In genomic region chr1:27940297-27940696, GRCh38 we compare ENCODE assay signal across 8 cellular contexts. TPM values are rescaled to one million over a fixed set of nuclear protein-coding genes. Genes with fewer than 3 reads are reported as not detected.
A peak's percentile ranks its signal among the peaks of the same experiment; 100 is the strongest.
DNase-seq lines count a peak whose midpoint lies in the region; TF ChIP-seq lines count a peak whose summit lies in the region.

No MANE protein-coding gene starts in this region.

- no peak overlapping the region for H4K12ac ChIP-seq in trophoblast cell (ENCODE audit: low read depth, low read length)

- H3K27me3 ChIP-seq in endodermal cell (ENCODE audit: control insufficient read depth, insufficient read depth, low read length, poor library complexity, severe bottlenecking) (no peaks in the 10 kb centered on the region), trophoblast cell (ENCODE audit: insufficient read depth, low read length) (no peaks in the 10 kb centered on the region)

- H3K4me3 ChIP-seq in endodermal cell (ENCODE audit: low read length): no peak overlapping the region
- no peak overlapping the region for H3K4me3 ChIP-seq in trophoblast cell (ENCODE audit: low read depth, low read length)

- no peak overlapping the region for H3K4me3 Mint-ChIP-seq in activated CD4-positive, alpha-beta memory T cell treated with anti-CD3 and anti-CD28 coated beads for 36 hours
- H3K4me3 Mint-ChIP-seq in endodermal cell: no peak overlapping the region

- peak overlapping the region; percentile 54 for H3K27ac Mint-ChIP-seq in activated CD4-positive, alpha-beta memory T cell treated with anti-CD3 and anti-CD28 coated beads for 36 hours
- H3K27ac Mint-ChIP-seq in endodermal cell: peak overlapping the region; percentile 72

- H3K36me3 ChIP-seq in endodermal cell (ENCODE audit: control insufficient read depth, insufficient read depth, low read length) (no peaks in the 10 kb centered on the region), trophoblast cell (ENCODE audit: control insufficient read depth in 1 of 2, insufficient read depth in 2 of 2, low read length in 2 of 2) (peaks cover 0 to 2% of the 10 kb centered on the region in 2 experiments)

- H2BK12ac ChIP-seq in trophoblast cell (ENCODE audit: low read length): no peak overlapping the region

- POLR2A ChIA-PET in activated CD4-positive, alpha-beta memory T cell treated with anti-CD3 and anti-CD28 coated beads for 36 hours (lab: Charles Lee): no interaction called here

- no peak overlapping the region for H4K91ac ChIP-seq in trophoblast cell (ENCODE audit: low read depth, low read length)

- TF ChIP-seq CTCF in endodermal cell (conservative IDR thresholded peaks at IDR 0.05): peak; percentile 61

- 63 to 90% methylated on average over 2 to 6 of the region's 6 CpGs for WGBS in endodermal cell (ENCODE audit: insufficient coverage in 1 of 2, insufficient read length in 1 of 2), 2 experiments
- no CpG with 5 or more reads among the region's 6 CpGs for WGBS in trophoblast cell (ENCODE audit: extremely low coverage, insufficient coverage, insufficient read length)

- H3K4me1 Mint-ChIP-seq in activated CD4-positive, alpha-beta memory T cell treated with anti-CD3 and anti-CD28 coated beads for 36 hours (ENCODE audit: low read depth): peaks cover 25% of the 10 kb centered on the region
- H3K4me1 Mint-ChIP-seq in endodermal cell: peaks cover 22% of the 10 kb centered on the region

- peak overlapping the region; percentile 12 for H2AK5ac ChIP-seq in trophoblast cell (ENCODE audit: low read length)

- no peak overlapping the region for H3K9ac ChIP-seq in endodermal cell (ENCODE audit: extremely low read depth, low read length, poor library complexity, severe bottlenecking)
- H3K9ac ChIP-seq in trophoblast cell (ENCODE audit: low read length): no peak overlapping the region

- H3K27me3 Mint-ChIP-seq in activated CD4-positive, alpha-beta memory T cell treated with anti-CD3 and anti-CD28 coated beads for 36 hours: peaks cover 7% of the 10 kb centered on the region
- H3K27me3 Mint-ChIP-seq in endodermal cell (ENCODE audit: insufficient read depth): peaks cover 6% of the 10 kb centered on the region

- H3K9me3 ChIP-seq in endodermal cell (ENCODE audit: control insufficient read depth, low read length) (no peaks in the 10 kb centered on the region), trophoblast cell (ENCODE audit: insufficient read depth, low read depth, low read length) (no peaks in the 10 kb centered on the region)

- CTCF ChIA-PET in activated CD4-positive, alpha-beta memory T cell treated with anti-CD3 and anti-CD28 coated beads for 36 hours (lab: Charles Lee): interaction anchor here (0.6 to 3.5 kb wide), 20 partner anchors 10 to 269 kb away, joined by 3 to 28 read pairs (median 4); partner anchors contain the start of genes EYA3, THEMIS2 and XKR8

- no peak overlapping the region for H3K4ac ChIP-seq in trophoblast cell (ENCODE audit: low read depth, low read length)

- H3K18ac ChIP-seq in trophoblast cell (ENCODE audit: low read length): no peak overlapping the region

- DNase-seq in COR-L47 (lab: John Stamatoyannopoulos, UW) (peak; percentile 2), M059J (ENCODE audit: low read depth) (peak; percentile 46), endodermal cell (peak; percentile 84), trophoblast cell (no peak), retina (no peak), NCI-H2107 treated with DMSO at 0.1 percent for 48 hours (lab: John Stamatoyannopoulos, UW; ENCODE audit: unreplicated experiment) (no peak), DMS79 (lab: John Stamatoyannopoulos, UW) (no peak)
- DNase-seq in activated CD4-positive, alpha-beta memory T cell treated with anti-CD3 and anti-CD28 coated beads for 36 hours: peak; percentile 84

- H3K4me1 ChIP-seq in endodermal cell (ENCODE audit: control insufficient read depth, insufficient read depth, low read length): no peaks in the 10 kb centered on the region
- H3K4me1 ChIP-seq in trophoblast cell (ENCODE audit: control insufficient read depth in 1 of 2, insufficient read depth in 2 of 2, low read length in 2 of 2): peaks cover under 1 to 3% of the 10 kb centered on the region in 2 experiments

- no peak overlapping the region for H3K14ac ChIP-seq in trophoblast cell (ENCODE audit: low read length)

- no peak overlapping the region for H3K23ac ChIP-seq in trophoblast cell (ENCODE audit: low read length)

- no peak overlapping the region for H4K8ac ChIP-seq in trophoblast cell (ENCODE audit: low read depth, low read length)

- H2BK120ac ChIP-seq in trophoblast cell (ENCODE audit: insufficient read depth, low read length, poor library complexity): no peak overlapping the region

- intact Hi-C loops in activated CD4-positive, alpha-beta memory T cell treated with anti-CD3 and anti-CD28 coated beads for 36 hours (cut with micrococcal nuclease): loop anchor here (1.0 kb wide), 1 partner anchor 151 kb away; no protein-coding TSS in a partner anchor

- H3K4me2 ChIP-seq in trophoblast cell (ENCODE audit: low read length): no peak overlapping the region

- no peaks in the 10 kb centered on the region for H3K36me3 Mint-ChIP-seq in activated CD4-positive, alpha-beta memory T cell treated with anti-CD3 and anti-CD28 coated beads for 36 hours
- H3K36me3 Mint-ChIP-seq in endodermal cell (ENCODE audit: low read depth): peaks cover 3% of the 10 kb centered on the region

- H3K27ac ChIP-seq in endodermal cell (ENCODE audit: low read depth, low read length) (no peak overlapping the region), trophoblast cell (ENCODE audit: low read depth, low read length) (no peak overlapping the region)

- peak overlapping the region; percentile 33 for H2AFZ ChIP-seq in trophoblast cell (ENCODE audit: insufficient read depth, low read length, poor library complexity)

- no peaks in the 10 kb centered on the region for H3K9me3 Mint-ChIP-seq in activated CD4-positive, alpha-beta memory T cell treated with anti-CD3 and anti-CD28 coated beads for 36 hours
- H3K9me3 Mint-ChIP-seq in endodermal cell: no peaks in the 10 kb centered on the region

- H3K79me2 ChIP-seq in trophoblast cell (ENCODE audit: control insufficient read depth, insufficient read depth, low read length, poor library complexity): no peaks in the 10 kb centered on the region

- no peak overlapping the region for H2BK5ac ChIP-seq in trophoblast cell (ENCODE audit: low read depth, low read length, poor library complexity)

- peaks cover 2% of the 10 kb centered on the region for H3K79me1 ChIP-seq in trophoblast cell (ENCODE audit: low read length)

RNA-seq across cellular contexts. Expression of gene SMPDL3B, which starts 5.5 kb away (rescaled TPM):
- total RNA-seq in M059J (2014; rRNA removed; shearing (Covaris generic)): 0.10 and 1.1 TPM in 2 replicates
- total RNA-seq in activated CD4-positive, alpha-beta memory T cell treated with anti-CD3 and anti-CD28 coated beads for 36 hours: under 1 TPM; 0.36 to 0.46 TPM
- total RNA-seq in endodermal cell: 10 to 100 TPM; 10.1 to 11.8 TPM
- 4.8 TPM for polyA plus RNA-seq in endodermal cell (2013, experiment 1 of 2)
- polyA plus RNA-seq in endodermal cell (2013, experiment 2 of 2): 2.7 TPM
- 39.9 and 46.1 TPM in 2 replicates for polyA plus RNA-seq in trophoblast cell (2013)

RNA-seq across cellular contexts. Expression of gene XKR8, which starts 19.5 kb away (rescaled TPM):
- 1.7 and 3.4 TPM in 2 replicates for total RNA-seq in M059J (2014; rRNA removed; shearing (Covaris generic))
- total RNA-seq in activated CD4-positive, alpha-beta memory T cell treated with anti-CD3 and anti-CD28 coated beads for 36 hours: 1 to 10 TPM; 7.1 to 8.9 TPM
- 10 to 100 TPM; 17.5 to 17.7 TPM for total RNA-seq in endodermal cell
- polyA plus RNA-seq in endodermal cell (2013, experiment 1 of 2): 11.0 TPM
- 10.3 TPM for polyA plus RNA-seq in endodermal cell (2013, experiment 2 of 2)
- polyA plus RNA-seq in trophoblast cell (2013): 9.3 and 10.2 TPM in 2 replicates

RNA-seq across cellular contexts. Expression of gene RPA2, which starts 25.9 kb away (rescaled TPM):
- total RNA-seq in M059J (2014; rRNA removed; shearing (Covaris generic)): 110 and 111 TPM in 2 replicates
- 10 to 100 TPM; 90.2 to 94.8 TPM for total RNA-seq in activated CD4-positive, alpha-beta memory T cell treated with anti-CD3 and anti-CD28 coated beads for 36 hours
- 10 to 100 TPM; 43.5 to 60.0 TPM for total RNA-seq in endodermal cell
- polyA plus RNA-seq in endodermal cell (2013, experiment 1 of 2): 63.8 TPM
- polyA plus RNA-seq in endodermal cell (2013, experiment 2 of 2): 61.1 TPM
- 20.4 and 22.4 TPM in 2 replicates for polyA plus RNA-seq in trophoblast cell (2013)

Comparison
In these comparisons a context has a peak if more than half of its experiments do, and no peak if none do; other contexts are left out.
1. DNase-seq: peak in COR-L47 (single experiment), M059J (single experiment), activated CD4-positive, alpha-beta memory T cell treated with anti-CD3 and anti-CD28 coated beads for 36 hours (single experiment) and endodermal cell (single experiment); none in trophoblast cell (0 of 2), retina (single experiment), NCI-H2107 treated with DMSO at 0.1 percent for 48 hours (single experiment) and DMS79 (single experiment).